Comparison of ENCODE assay signal across 11 cellular contexts in the genomic region with DNA sequence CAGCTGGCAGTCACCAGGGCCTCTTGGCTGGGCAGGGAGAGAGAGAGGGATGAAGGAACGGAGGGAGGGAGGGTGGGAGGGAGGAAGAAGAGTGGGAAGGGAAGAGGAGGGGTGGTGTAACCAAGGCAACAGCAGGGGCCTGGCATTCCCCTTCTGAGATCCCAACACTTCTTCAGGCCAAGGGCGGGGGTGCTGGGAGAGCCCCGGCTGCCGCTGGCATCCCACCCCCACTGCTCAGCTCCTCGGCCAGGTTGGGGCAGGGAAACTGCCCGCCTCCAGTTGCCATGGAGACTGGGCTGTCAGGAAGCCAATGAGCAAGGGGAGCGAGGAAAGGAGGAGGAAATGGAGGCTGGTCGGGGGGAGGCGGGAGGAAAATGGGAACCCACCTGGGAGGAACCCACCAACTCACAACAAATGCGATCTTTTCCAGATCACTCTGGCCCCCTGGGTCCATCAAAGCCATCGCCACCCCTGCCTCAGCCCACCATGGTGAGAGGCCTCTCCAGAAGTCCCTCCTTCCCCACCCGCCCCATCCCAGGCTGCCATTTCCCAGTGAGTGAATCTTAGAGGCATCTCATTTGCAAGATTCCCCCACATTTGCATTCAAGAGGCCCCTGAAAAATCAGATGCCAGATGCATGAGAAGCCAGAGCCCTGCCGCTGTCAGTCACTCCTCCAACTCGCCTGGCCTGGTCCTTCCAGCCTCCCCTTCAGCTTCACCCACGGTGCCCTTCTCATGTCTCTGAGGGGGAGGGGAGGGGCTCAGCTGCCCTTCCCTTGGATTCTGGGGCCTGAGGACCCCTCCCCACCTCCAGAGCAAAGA. TPM values are rescaled to one million over a fixed set of nuclear protein-coding genes. Genes with fewer than 3 reads are reported as not detected.
DNase-seq lines count a peak whose midpoint lies in the region; ATAC-seq, FAIRE-seq and TF ChIP-seq lines count a peak whose summit lies in the region.
"Had no signal": no experiment of that assay in that cellular context is flagged by ENCODE, and none has a peak within 500 bp of the region (broad histone marks: within the 10 kb centered on the region; RNA-seq: fewer than 3 reads in every experiment).

No MANE protein-coding gene starts in this region.

- peaks cover 6% of the 10 kb centered on the region for H3K4me1 Mint-ChIP-seq in astrocyte (ENCODE audit: low read depth, unreplicated experiment)
- H3K4me1 Mint-ChIP-seq in CD4-positive, alpha-beta T cell (ENCODE audit: low read depth) = peaks cover 1% of the 10 kb centered on the region

- POLR2A ChIA-PET in CD4-positive, alpha-beta T cell (lab: Charles Lee) = interaction anchor here (0.8 to 1.1 kb wide), 2 partner anchors 108 to 130 kb away, joined by 3 read pairs; a partner anchor contains a TSS

- no peak overlapping the region for H3K4me3 ChIP-seq in astrocyte (ENCODE audit: insufficient read depth, low read depth, low read length)

- H3K27me3 Mint-ChIP-seq in astrocyte (ENCODE audit: low read depth, unreplicated experiment) = peaks cover 4% of the 10 kb centered on the region
- H3K27me3 Mint-ChIP-seq in CD4-positive, alpha-beta T cell = no peaks in the 10 kb centered on the region

- no peak overlapping the region for H3K9ac ChIP-seq in astrocyte (ENCODE audit: low read length)

- H3K4me3 Mint-ChIP-seq in astrocyte (ENCODE audit: unreplicated experiment) = no peak overlapping the region
- no peak overlapping the region for H3K4me3 Mint-ChIP-seq in CD4-positive, alpha-beta T cell

- H3K27me3 ChIP-seq in astrocyte (ENCODE audit: insufficient read depth, low read length) = no peaks in the 10 kb centered on the region
- H3K27me3 ChIP-seq in CD4-positive, alpha-beta T cell (ENCODE audit: control insufficient read depth, insufficient read depth, low read length) = no peaks in the 10 kb centered on the region

- ATAC-seq in Right ventricle myocardium inferior = no peak
- no peak for ATAC-seq in CD4-positive, alpha-beta T cell (ENCODE audit: poor library complexity)
- ATAC-seq: right cardiac atrium had no signal

- FAIRE-seq in astrocyte (lab: Jason Lieb, UNC) = no peak
- FAIRE-seq: endometrium, keratinocyte had no signal

- peak overlapping the region; percentile 62 for H3K27ac Mint-ChIP-seq in astrocyte (ENCODE audit: unreplicated experiment)
- H3K27ac Mint-ChIP-seq in CD4-positive, alpha-beta T cell = no peak overlapping the region

- TF ChIP-seq CTCF in astrocyte (IDR thresholded peaks at IDR 0.05; ENCODE audit: insufficient read depth, low read depth, low read length) = no peak
- no peak for TF ChIP-seq CTCF in CD4-positive, alpha-beta T cell (IDR thresholded peaks at IDR 0.05)

- CTCF ChIA-PET in CD4-positive, alpha-beta T cell (lab: Charles Lee) = interaction anchor here (1.0 kb wide), 1 partner anchor 121 kb away, joined by 3 read pairs; no protein-coding TSS in a partner anchor

- H3K36me3 ChIP-seq in astrocyte (ENCODE audit: insufficient read depth, low read length) = no peaks in the 10 kb centered on the region

- H3K79me2 ChIP-seq in astrocyte (ENCODE audit: insufficient read depth, low read length) = no peaks in the 10 kb centered on the region

- no peaks in the 10 kb centered on the region for H3K9me3 ChIP-seq in astrocyte (ENCODE audit: insufficient read depth, low read depth, low read length)
- H3K9me3 ChIP-seq in CD4-positive, alpha-beta T cell (ENCODE audit: control insufficient read depth, low read length) = no peaks in the 10 kb centered on the region

- DNase-seq in SHP77 (lab: John Stamatoyannopoulos, UW) (peak; percentile 62 to 80), SHP77 treated with DMSO at 0.1 percent for 48 hours (lab: John Stamatoyannopoulos, UW) (no peak), astrocyte (ENCODE audit: low read depth) (no peak), medulla oblongata (ENCODE audit: extremely low spot score) (peak; percentile 90), Right ventricle myocardium inferior (ENCODE audit: missing footprints) (no peak), OCI-M1 (lab: John Stamatoyannopoulos, UW) (no peak), GF-D8 (lab: John Stamatoyannopoulos, UW) (no peak)
- DNase-seq in CD4-positive, alpha-beta T cell = no peak

- H3K4me1 ChIP-seq in astrocyte (ENCODE audit: insufficient read depth, low read length) = peaks cover 12% of the 10 kb centered on the region

- no peaks in the 10 kb centered on the region for H3K9me3 Mint-ChIP-seq in astrocyte (ENCODE audit: unreplicated experiment)
- no peaks in the 10 kb centered on the region for H3K9me3 Mint-ChIP-seq in CD4-positive, alpha-beta T cell

- intact Hi-C loops in Right ventricle myocardium inferior (cut with DNase I) = no loop called here
- intact Hi-C loops in CD4-positive, alpha-beta T cell (cut with DNase I, micrococcal nuclease) = no loop called here

- no peak overlapping the region for H3K27ac ChIP-seq in astrocyte (ENCODE audit: low read depth, low read length)
- no peak overlapping the region for H3K27ac ChIP-seq in CD4-positive, alpha-beta T cell (ENCODE audit: low read depth, low read length)

- peak overlapping the region; percentile 56 for H2AFZ ChIP-seq in astrocyte (ENCODE audit: low read depth, low read length)

- peak overlapping the region; percentile 26 for H3K4me2 ChIP-seq in astrocyte (ENCODE audit: low read length)

- H4K20me1 ChIP-seq in astrocyte (ENCODE audit: insufficient read depth, low read length) = no peaks in the 10 kb centered on the region

- no peaks in the 10 kb centered on the region for H3K36me3 Mint-ChIP-seq in astrocyte (ENCODE audit: low read depth, unreplicated experiment)
- H3K36me3 Mint-ChIP-seq in CD4-positive, alpha-beta T cell (ENCODE audit: low read depth) = no peaks in the 10 kb centered on the region

RNA-seq across cellular contexts. Expression of a gene that starts 12.5 kb away (rescaled TPM):
- total RNA-seq in astrocyte (0.58 and 0.64 TPM in 2 replicates), Right ventricle myocardium inferior (not detected)
- total RNA-seq in CD4-positive, alpha-beta T cell = under 1 TPM in 1 of 2 experiments, not detected in 1; 0.30 TPM

RNA-seq across cellular contexts. Expression of a gene that starts 20.8 kb away (rescaled TPM):
- total RNA-seq in astrocyte (59.3 and 68.2 TPM in 2 replicates), Right ventricle myocardium inferior (5.2 TPM)
- total RNA-seq in CD4-positive, alpha-beta T cell = 10 to 100 TPM; 21.7 to 23.3 TPM

Comparison
In these comparisons a context has a peak if more than half of its experiments do, and no peak if none do; other contexts are left out.
1. DNase-seq: peak in SHP77 (2 of 2) and medulla oblongata (single experiment); none in SHP77 treated with DMSO at 0.1 percent for 48 hours (single experiment), astrocyte (single experiment), Right ventricle myocardium inferior (single experiment), CD4-positive, alpha-beta T cell (0 of 10), OCI-M1 (single experiment) and GF-D8 (single experiment).